Comparison of ENCODE assay signal across 13 cellular contexts in the genomic region with DNA sequence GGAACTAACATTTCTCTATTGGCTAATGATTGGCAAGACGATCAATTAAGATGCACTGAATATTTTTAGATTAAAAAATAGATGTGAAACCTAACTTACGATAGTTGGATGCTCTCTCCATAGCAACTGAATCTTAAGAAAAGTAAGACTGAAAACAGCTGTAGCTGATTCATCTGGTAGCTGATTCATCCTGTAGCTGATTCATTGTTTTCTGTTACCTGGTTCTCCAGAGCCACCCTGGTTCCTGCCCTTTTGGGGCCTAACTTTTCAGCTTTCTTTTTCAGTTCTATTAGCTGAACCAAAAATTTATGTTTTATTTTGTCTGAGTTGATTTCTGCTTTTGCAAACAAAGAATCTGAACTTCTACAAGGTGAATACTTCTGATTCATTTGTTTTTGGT. TPM values are rescaled to one million over a fixed set of nuclear protein-coding genes. Genes with fewer than 3 reads are reported as not detected.
A peak's percentile ranks its signal among the peaks of the same experiment; 100 is the strongest.
DNase-seq lines count a peak whose midpoint lies in the region; ATAC-seq, FAIRE-seq and TF ChIP-seq lines count a peak whose summit lies in the region.
"Had no signal": no experiment of that assay in that cellular context is flagged by ENCODE, and none has a peak within 500 bp of the region (broad histone marks: within the 10 kb centered on the region; RNA-seq: fewer than 3 reads in every experiment).

No MANE protein-coding gene starts in this region.

- no peaks in the 10 kb centered on the region for H3K36me3 ChIP-seq in kidney (ENCODE audit: control insufficient read depth in 1 of 2, insufficient read depth in 2 of 2, low read length in 2 of 2)

- no peaks in the 10 kb centered on the region for H3K9me3 ChIP-seq in kidney (ENCODE audit: control insufficient read depth in 1 of 2, low read length in 2 of 2)

- H3K4me3 ChIP-seq in kidney (ENCODE audit: low read length in 2 of 2), result no peak overlapping the region

- H3K27ac ChIP-seq in kidney (ENCODE audit: low read depth in 2 of 2, low read length in 2 of 2), result no peak overlapping the region
- H3K27ac ChIP-seq: C4-2B had no signal

- H3K36me3 Mint-ChIP-seq in activated naive CD4-positive, alpha-beta T cell treated with anti-CD3 and anti-CD28 coated beads, Interleukin-2, amount 50 U/mL, for 72 hours, result peaks cover 0 to 4% of the 10 kb centered on the region in 2 donors
- H3K36me3 Mint-ChIP-seq in nephron progenitor cell (ENCODE audit: low read depth), result no peaks in the 10 kb centered on the region
- H3K36me3 Mint-ChIP-seq: naive B cell had no signal

- intact Hi-C loops in kidney (cut with DNase I), result loop anchor here (5.0 kb wide), 1 partner anchor 92 kb away; no protein-coding TSS in a partner anchor

- H3K27ac Mint-ChIP-seq in activated naive CD4-positive, alpha-beta T cell treated with anti-CD3 and anti-CD28 coated beads, Interleukin-2, amount 50 U/mL, for 72 hours, result no peak overlapping the region
- no peak overlapping the region for H3K27ac Mint-ChIP-seq in nephron progenitor cell
- H3K27ac Mint-ChIP-seq: activated B cell treated with CpG ODN at 0.5 μM for 24 hours, naive B cell had no signal

- H3K9me3 Mint-ChIP-seq in activated naive CD4-positive, alpha-beta T cell treated with anti-CD3 and anti-CD28 coated beads, Interleukin-2, amount 50 U/mL, for 72 hours, result no peaks in the 10 kb centered on the region
- no peaks in the 10 kb centered on the region for H3K9me3 Mint-ChIP-seq in nephron progenitor cell
- H3K9me3 Mint-ChIP-seq: activated B cell treated with CpG ODN at 0.5 μM for 24 hours, naive B cell had no signal

- H3K4me1 ChIP-seq in kidney (ENCODE audit: control insufficient read depth in 1 of 2, insufficient read depth in 1 of 2, low read depth in 1 of 2, low read length in 2 of 2), result peaks cover 0 to 3% of the 10 kb centered on the region in 2 donors

- peaks cover 6% of the 10 kb centered on the region for H3K4me1 Mint-ChIP-seq in nephron progenitor cell

- ATAC-seq in HG02885 (IDR thresholded peaks at IDR 0.05; ENCODE audit: poor library complexity, unreplicated experiment), result peak; percentile 56
- peak; percentile 80 to 81 for ATAC-seq in activated naive CD4-positive, alpha-beta T cell treated with anti-CD3 and anti-CD28 coated beads, Interleukin-2, amount 50 U/mL, for 72 hours

- no peak overlapping the region for H3K9ac ChIP-seq in kidney (ENCODE audit: low read length in 2 of 2)

- peaks cover 74% of the 10 kb centered on the region for H3K27me3 Mint-ChIP-seq in nephron progenitor cell (ENCODE audit: low read depth, poor library complexity)

- no peak overlapping the region for H3K4me3 Mint-ChIP-seq in nephron progenitor cell
- H3K4me3 Mint-ChIP-seq: activated B cell treated with CpG ODN at 0.5 μM for 24 hours, naive B cell had no signal

- DNase-seq in activated T-cell treated with anti-CD3 and anti-CD28 coated beads, Interleukin-2, amount 50 U/mL, for 48 hours, result peak; percentile 28 to 38
- DNase-seq in activated T-cell treated with anti-CD3 and anti-CD28 coated beads, Interleukin-2, amount 50 U/mL, for 1 hour, result no peak
- DNase-seq in activated naive CD4-positive, alpha-beta T cell treated with anti-CD3 and anti-CD28 coated beads, Interleukin-2, amount 50 U/mL, for 72 hours (ENCODE audit: low spot score in 2 of 2), result peak in 1 of 2 donors; percentile 32
- peak in 2 of 3 donors; percentile 12 to 17 for DNase-seq in stimulated activated CD4-positive, alpha-beta T cell treated with anti-CD3 and anti-CD28 coated beads, TNF-alpha, amount 100 ng/mL, for 48 hours (ENCODE audit: low read depth in 3 of 3)
- no peak for DNase-seq in nephron progenitor cell
- DNase-seq in NCI-H82 treated with DMSO at 0.1 percent for 48 hours (lab: John Stamatoyannopoulos, UW; ENCODE audit: unreplicated experiment), result no peak
- no peak for DNase-seq in kidney
- DNase-seq: activated B cell treated with CpG ODN at 0.5 μM for 24 hours, naive B cell, NCI-H446 treated with DMSO at 0.1 percent for 48 hours had no signal

- no peak for TF ChIP-seq CTCF in nephron progenitor cell (IDR thresholded peaks at IDR 0.05)
- no peak for TF ChIP-seq CTCF in kidney (IDR thresholded peaks at IDR 0.05; ENCODE audit: borderline replicate concordance, extremely low read depth, insufficient read depth)

- FAIRE-seq in kidney (lab: Jason Lieb, UNC), result no peak
- FAIRE-seq: endometrium had no signal

RNA-seq across cellular contexts. Expression of gene SPR, which starts 22.7 kb away (rescaled TPM):
- total RNA-seq in activated naive CD4-positive, alpha-beta T cell treated with anti-CD3 and anti-CD28 coated beads, Interleukin-2, amount 50 U/mL, for 72 hours, result 1 to 10 TPM; 6.6 to 9.3 TPM
- total RNA-seq in kidney, result 29.9 TPM
- polyA plus RNA-seq in kidney (ENCODE audit: insufficient read depth, low read depth, low replicate concordance), result 102 TPM

RNA-seq across cellular contexts. Expression of gene EXOC6B, which starts 38.7 kb away (rescaled TPM):
- 10 to 100 TPM in 1 of 2 donors, 1 to 10 TPM in 1; 9.3 to 11.0 TPM for total RNA-seq in activated naive CD4-positive, alpha-beta T cell treated with anti-CD3 and anti-CD28 coated beads, Interleukin-2, amount 50 U/mL, for 72 hours
- total RNA-seq in kidney, result 31.3 TPM
- 5.9 TPM for polyA plus RNA-seq in kidney (ENCODE audit: insufficient read depth, low read depth, low replicate concordance)

RNA-seq across cellular contexts. Expression of gene EMX1, which starts 52.8 kb away (rescaled TPM):
- not detected for total RNA-seq in activated naive CD4-positive, alpha-beta T cell treated with anti-CD3 and anti-CD28 coated beads, Interleukin-2, amount 50 U/mL, for 72 hours
- 19.6 TPM for total RNA-seq in kidney
- polyA plus RNA-seq in kidney (ENCODE audit: insufficient read depth, low read depth, low replicate concordance), result 132 TPM

Comparison
In these comparisons a context has a peak if more than half of its experiments do, and no peak if none do; other contexts are left out.
1. DNase-seq: peak in activated T-cell treated with anti-CD3 and anti-CD28 coated beads, Interleukin-2, amount 50 U/mL, for 48 hours (2 of 2) and stimulated activated CD4-positive, alpha-beta T cell treated with anti-CD3 and anti-CD28 coated beads, TNF-alpha, amount 100 ng/mL, for 48 hours (2 of 3); none in activated T-cell treated with anti-CD3 and anti-CD28 coated beads, Interleukin-2, amount 50 U/mL, for 1 hour (single experiment), nephron progenitor cell (single experiment), NCI-H82 treated with DMSO at 0.1 percent for 48 hours (single experiment) and kidney (single experiment).
2. RNA of gene EMX1, which starts 52.8 kb away (total RNA-seq): 19.6 TPM in kidney (single experiment); not detected in activated naive CD4-positive, alpha-beta T cell treated with anti-CD3 and anti-CD28 coated beads, Interleukin-2, amount 50 U/mL, for 72 hours; every median in the first group is over 10 times any median in the second.